Comparison of ENCODE assay signal across 13 cellular contexts in the genomic region with DNA sequence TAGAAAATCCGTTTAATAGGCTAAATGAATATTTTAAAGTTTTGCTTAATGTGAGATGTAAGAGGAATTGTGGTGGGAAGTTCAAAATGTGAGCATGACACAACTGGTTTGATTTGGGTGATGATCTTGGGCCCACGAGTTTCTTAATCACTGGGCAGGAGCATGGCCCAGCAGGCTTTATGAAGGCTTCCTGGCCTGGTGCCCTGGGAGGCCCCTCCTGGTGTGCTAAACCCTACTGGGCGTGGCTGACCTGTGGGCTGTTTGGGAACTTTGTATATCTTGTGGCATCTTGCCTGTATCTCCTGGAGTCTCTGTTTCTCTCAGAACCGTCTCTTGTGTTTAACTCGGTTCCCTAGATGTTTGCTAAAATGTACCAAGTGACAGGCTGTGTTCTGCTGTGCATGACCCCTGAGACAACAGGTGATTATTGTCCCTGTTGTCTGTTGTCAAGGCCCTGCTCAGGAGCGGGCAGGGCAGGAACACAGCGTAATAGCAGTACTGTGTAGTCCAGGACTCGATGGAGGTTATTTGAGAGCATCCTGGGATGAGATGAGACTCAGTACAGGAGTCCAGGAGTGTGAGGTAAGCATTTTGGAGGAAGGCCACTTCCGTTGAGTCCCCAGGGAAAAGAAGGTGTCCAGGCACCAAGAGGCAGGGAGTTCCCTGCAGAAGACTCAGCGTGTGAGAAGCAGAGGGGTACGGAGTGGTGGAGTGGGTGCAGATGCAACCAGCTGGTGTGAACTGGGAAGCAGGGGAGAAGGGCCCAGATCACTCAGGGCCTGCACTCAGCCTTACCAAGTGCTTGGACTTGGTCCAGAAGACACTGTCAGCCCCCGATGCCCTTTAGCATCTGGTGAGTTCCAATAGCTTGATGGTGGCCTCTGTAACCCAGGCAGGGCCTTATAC. TPM values are rescaled to one million over a fixed set of nuclear protein-coding genes. Genes with fewer than 3 reads are reported as not detected.
DNase-seq lines count a peak whose midpoint lies in the region; ATAC-seq and TF ChIP-seq lines count a peak whose summit lies in the region.
"Had no signal": no experiment of that assay in that cellular context is flagged by ENCODE, and none has a peak within 500 bp of the region (broad histone marks: within the 10 kb centered on the region; RNA-seq: fewer than 3 reads in every experiment).

No MANE protein-coding gene starts in this region.

- DNase-seq in right cardiac atrium (peak in 1 of 3 donors; percentile 38), left ventricle myocardium superior (no peak), nephron progenitor cell (no peak), uterus (no peak), NCI-H1105 treated with DMSO at 0.1 percent for 48 hours (lab: John Stamatoyannopoulos, UW) (no peak), colonic mucosa (no peak)
- DNase-seq: Caco-2, HFFc6, WERI-Rb-1 had no signal

- no peak overlapping the region for H3K4me3 ChIP-seq in right cardiac atrium (ENCODE audit: low read length)
- no peak overlapping the region for H3K4me3 ChIP-seq in uterus
- no peak overlapping the region for H3K4me3 ChIP-seq in colonic mucosa
- H3K4me3 ChIP-seq: pancreas had no signal

- no peaks in the 10 kb centered on the region for H3K36me3 ChIP-seq in uterus
- H3K36me3 ChIP-seq in colonic mucosa = no peaks in the 10 kb centered on the region

- peaks cover 35% of the 10 kb centered on the region for H3K4me1 Mint-ChIP-seq in nephron progenitor cell

- peak overlapping the region in 1 of 2 donors; percentile 24 for H3K9ac ChIP-seq in colonic mucosa (ENCODE audit: low read depth in 2 of 2, low read length in 2 of 2)
- H3K9ac ChIP-seq: KMS-11 had no signal

- no peaks in the 10 kb centered on the region for H3K27me3 ChIP-seq in right cardiac atrium (ENCODE audit: control insufficient read depth, insufficient read depth)
- no peaks in the 10 kb centered on the region for H3K27me3 ChIP-seq in uterus
- no peaks in the 10 kb centered on the region for H3K27me3 ChIP-seq in colonic mucosa
- H3K27me3 ChIP-seq: pancreas had no signal

- ATAC-seq in right cardiac atrium = no peak
- no peak for ATAC-seq in left ventricle myocardium superior
- peak; percentile 57 for ATAC-seq in esophagus mucosa
- no peak for ATAC-seq in GM21515 (IDR thresholded peaks at IDR 0.05; ENCODE audit: unreplicated experiment)
- ATAC-seq: pancreas had no signal

- H3K27ac ChIP-seq in right cardiac atrium (ENCODE audit: low read length) (peak overlapping the region; percentile 23), uterus (peak overlapping the region; percentile 3 to 36), colonic mucosa (no peak overlapping the region)
- H3K27ac ChIP-seq: KMS-11, pancreas, WERI-Rb-1 had no signal

- no peak overlapping the region for H3K4me3 Mint-ChIP-seq in nephron progenitor cell
- H3K4me3 Mint-ChIP-seq: HFFc6 had no signal

- H3K27ac Mint-ChIP-seq in nephron progenitor cell = peak overlapping the region; percentile 68
- H3K27ac Mint-ChIP-seq: HFFc6 had no signal

- intact Hi-C loops in right cardiac atrium (cut with DNase I) = no loop called here
- intact Hi-C loops in left ventricle myocardium superior (cut with micrococcal nuclease) = no loop called here
- intact Hi-C loops in uterus (cut with DNase I; ENCODE audit: low total_unique reads) = no loop called here
- intact Hi-C loops in colonic mucosa (cut with DNase I) = no loop called here

- H3K4me1 ChIP-seq in right cardiac atrium (ENCODE audit: control insufficient read depth, insufficient read depth, low read length) = peaks cover 13% of the 10 kb centered on the region
- peaks cover 0 to 12% of the 10 kb centered on the region in 2 donors for H3K4me1 ChIP-seq in uterus
- H3K4me1 ChIP-seq in colonic mucosa = peaks cover 9% of the 10 kb centered on the region
- H3K4me1 ChIP-seq: Caco-2, pancreas had no signal

- peaks cover 23% of the 10 kb centered on the region for H3K36me3 Mint-ChIP-seq in nephron progenitor cell (ENCODE audit: low read depth)

- H3K9me3 ChIP-seq in right cardiac atrium (ENCODE audit: control insufficient read depth, low read length) (no peaks in the 10 kb centered on the region), uterus (no peaks in the 10 kb centered on the region), colonic mucosa (no peaks in the 10 kb centered on the region)
- H3K9me3 ChIP-seq: Caco-2, pancreas had no signal

- TF ChIP-seq CTCF in nephron progenitor cell (IDR thresholded peaks at IDR 0.05) (no peak), uterus (IDR thresholded peaks at IDR 0.05) (no peak), colonic mucosa (IDR thresholded peaks at IDR 0.05) (no peak)

- H3K27me3 Mint-ChIP-seq in nephron progenitor cell (ENCODE audit: low read depth, poor library complexity) = no peaks in the 10 kb centered on the region

- H3K9me3 Mint-ChIP-seq in nephron progenitor cell = no peaks in the 10 kb centered on the region
- H3K9me3 Mint-ChIP-seq: HFFc6 had no signal

- no peak for TF ChIP-seq POLR2A in uterus (IDR thresholded peaks at IDR 0.05)

- 68% methylated on average over 12 of the region's 12 CpGs for whole genome bisulfite sequencing in right cardiac atrium

RNA-seq across cellular contexts. Expression of a gene that starts 48.5 kb away (rescaled TPM):
- 10 to 100 TPM in 3 of 4 donors, 1 to 10 TPM in 1; 9.8 to 14.6 (median 12.1) TPM for total RNA-seq in right cardiac atrium
- 20.9 TPM for polyA plus RNA-seq in right cardiac atrium
- total RNA-seq in left ventricle myocardium superior = 5.9 TPM
- 12.7 TPM for total RNA-seq in esophagus mucosa
- total RNA-seq in uterus = 100 to 1,000 TPM in 1 of 4 donors, 10 to 100 TPM in 2, 1 to 10 TPM in 1; 3.8 to 105 (median 25.6) TPM
- 10 to 100 TPM in 1 of 2 donors, 1 to 10 TPM in 1; 5.6 to 11.9 TPM for total RNA-seq in colonic mucosa
